Comparison of ENCODE assay signal across 8 cellular contexts in the genomic region with DNA sequence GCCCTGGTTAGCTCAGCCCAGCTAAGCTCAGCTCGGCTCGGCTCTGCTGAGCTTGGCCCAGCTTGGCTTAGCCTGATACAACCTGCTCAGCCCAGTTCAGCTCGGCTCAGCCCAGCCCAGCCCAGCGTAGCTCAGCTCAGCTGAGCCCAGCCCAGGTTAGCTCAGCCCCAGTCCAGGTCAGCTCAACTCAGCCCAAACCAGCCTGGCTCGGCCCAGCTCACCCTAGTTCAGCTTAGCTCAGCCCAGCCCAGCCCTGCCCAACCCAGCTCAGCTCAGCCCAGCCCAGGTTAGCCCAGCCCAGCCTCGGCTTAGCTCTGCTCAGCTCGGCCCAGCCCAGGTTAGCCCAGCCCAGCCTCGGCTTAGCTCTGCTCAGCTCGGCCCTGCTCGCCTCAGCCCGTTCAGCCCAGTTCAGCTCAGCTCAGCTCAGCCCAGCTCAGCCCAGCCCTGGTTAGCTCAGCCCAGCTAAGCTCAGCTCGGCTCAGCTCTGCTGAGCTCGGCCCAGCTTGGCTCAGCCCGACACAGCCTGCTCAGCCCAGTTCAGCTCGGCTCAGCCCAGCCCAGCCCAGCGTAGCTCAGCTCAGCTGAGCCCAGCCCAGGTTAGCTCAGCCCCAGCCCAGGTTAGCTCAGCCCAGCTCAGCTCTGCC.
DNase-seq lines count a peak whose midpoint lies in the region; ATAC-seq, FAIRE-seq and TF ChIP-seq lines count a peak whose summit lies in the region.
"Not testable (repeated sequence)": the region's sequence is repeated elsewhere in the genome, so short reads cannot be mapped to it uniquely, and the experiment has no call there.

No MANE protein-coding gene starts in this region.

- POLR2A ChIA-PET in CD4-positive, alpha-beta T cell (lab: Charles Lee): not testable (repeated sequence)
- POLR2A ChIA-PET in GM12878 (lab: Charles Lee): interaction anchor here (0.9 to 8.5 kb wide), 4 partner anchors 410 to 420 kb away, joined by 3 to 88 read pairs (median 8); no protein-coding TSS in a partner anchor

- H3K36me3 ChIP-seq in GM12878 (ENCODE audit: control insufficient read depth in 2 of 2, insufficient read depth in 2 of 2, low read length in 1 of 2): peaks cover 10 to 53% of the 10 kb centered on the region in 2 experiments
- H3K36me3 ChIP-seq in trophoblast cell (ENCODE audit: control insufficient read depth in 1 of 2, insufficient read depth in 2 of 2, low read length in 2 of 2): not testable (repeated sequence)

- no CpG with 5 or more reads among the region's 16 CpGs for WGBS in GM12878 (ENCODE audit: insufficient coverage, insufficient replicate concordance, low lambda C conversion rate, missing lambda C conversion rate)
- WGBS in trophoblast cell (ENCODE audit: extremely low coverage, insufficient coverage, insufficient read length): no CpG with 5 or more reads among the region's 16 CpGs

- BruUV-seq in GM12878 (replicated peaks; lab: Mats Ljungman, UMichigan): not testable (repeated sequence)

- not testable (repeated sequence) for H3K27me3 ChIP-seq in CD4-positive, alpha-beta T cell (ENCODE audit: control insufficient read depth, insufficient read depth, low read length); GM12878 (replicated peaks in 1 of 2; ENCODE audit: control insufficient read depth in 2 of 2, insufficient read depth in 2 of 2, low read length in 1 of 2); trophoblast cell (ENCODE audit: insufficient read depth, low read length)

- TF ChIP-seq CTCF in CD4-positive, alpha-beta T cell (IDR thresholded peaks at IDR 0.05); GM12878 (IDR thresholded peaks at IDR 0.05 in 2 of 3, conservative IDR thresholded peaks at IDR 0.05 in 1 of 3; ENCODE audit: control insufficient read depth in 2 of 3, extremely low read depth in 1 of 3, insufficient read depth in 1 of 3, low read depth in 3 of 3, low read length in 3 of 3); type B pancreatic cell (conservative IDR thresholded peaks at IDR 0.05): not testable (repeated sequence)

- TF ChIP-seq POLR2A in GM12878 (IDR thresholded peaks at IDR 0.05; ENCODE audit: low read depth, low read length): peak; percentile 11; the same call in 1 of the 2 replicates

- not testable (repeated sequence) for H3K27ac Mint-ChIP-seq in CD4-positive, alpha-beta T cell; type B pancreatic cell
- H3K27ac Mint-ChIP-seq in T-helper 1 cell treated with Interleukin-12 subunit alpha and Interleukin-12 subunit beta and Interleukin-4 antibody, amounts not matched to agents 30 μg/mL and 1 μg/mL, for 36 hours: peak overlapping the region; percentile 75
- H3K27ac Mint-ChIP-seq in activated CD8-positive, alpha-beta memory T cell treated with anti-CD3 and anti-CD28 coated beads, Interleukin-2, amount 10 ng/mL, durations not matched to agents 7 days and 5 days: peak overlapping the region; percentile 95

- H3K4ac ChIP-seq in trophoblast cell (ENCODE audit: low read depth, low read length): not testable (repeated sequence)

- not testable (repeated sequence) for H2BK12ac ChIP-seq in trophoblast cell (ENCODE audit: low read length)

- H2BK120ac ChIP-seq in trophoblast cell (ENCODE audit: insufficient read depth, low read length, poor library complexity): not testable (repeated sequence)

- H3K4me3 Mint-ChIP-seq in CD4-positive, alpha-beta T cell; type B pancreatic cell: not testable (repeated sequence)
- peak overlapping the region; percentile 65 for H3K4me3 Mint-ChIP-seq in T-helper 1 cell treated with Interleukin-12 subunit alpha and Interleukin-12 subunit beta and Interleukin-4 antibody, amounts not matched to agents 30 μg/mL and 1 μg/mL, for 36 hours
- peak overlapping the region; percentile 59 for H3K4me3 Mint-ChIP-seq in activated CD8-positive, alpha-beta memory T cell treated with anti-CD3 and anti-CD28 coated beads, Interleukin-2, amount 10 ng/mL, durations not matched to agents 7 days and 5 days

- not testable (repeated sequence) for H2AK5ac ChIP-seq in trophoblast cell (ENCODE audit: low read length)

- not testable (repeated sequence) for H4K12ac ChIP-seq in trophoblast cell (ENCODE audit: low read depth, low read length)

- H3K4me3 ChIP-seq in GM12878 (peak overlapping the region; percentile 84), iPS-18c (ENCODE audit: insufficient read depth, low read depth, low read length) (peak overlapping the region; percentile 21; the same call in 1 of the 2 replicates), trophoblast cell (ENCODE audit: low read depth, low read length) (peak overlapping the region; percentile 40)

- not testable (repeated sequence) for H3K18ac ChIP-seq in trophoblast cell (ENCODE audit: low read length)

- not testable (repeated sequence) for H4K20me1 ChIP-seq in GM12878 (ENCODE audit: control insufficient read depth, insufficient read depth)

- peak overlapping the region; percentile 100 for H3K9ac ChIP-seq in GM12878 (ENCODE audit: control insufficient read depth, insufficient read depth, low read length)
- not testable (repeated sequence) for H3K9ac ChIP-seq in trophoblast cell (ENCODE audit: low read length)

- TF ChIP-seq EP300 in GM12878 (IDR thresholded peaks at IDR 0.05; ENCODE audit: borderline replicate concordance in 1 of 2, control insufficient read depth in 1 of 2, low read depth in 2 of 2, low read length in 2 of 2): not testable (repeated sequence)

- H3K4me1 ChIP-seq in GM12878 (ENCODE audit: control insufficient read depth, insufficient read depth, low read length); trophoblast cell (ENCODE audit: control insufficient read depth in 1 of 2, insufficient read depth in 2 of 2, low read length in 2 of 2): not testable (repeated sequence)

- RAD21 ChIA-PET in GM12878 (lab: Charles Lee; ENCODE audit: unreplicated experiment): interaction anchor here (0.9 to 9.4 kb wide), 10 partner anchors 29 to 513 kb away, joined by 3 to 119 read pairs (median 6); no protein-coding TSS in a partner anchor

- H3K79me2 ChIP-seq in GM12878 (ENCODE audit: control insufficient read depth, insufficient read depth, low read length): peaks cover 96% of the 10 kb centered on the region
- H3K79me2 ChIP-seq in trophoblast cell (ENCODE audit: control insufficient read depth, insufficient read depth, low read length, poor library complexity): not testable (repeated sequence)

- intact Hi-C loops in CD4-positive, alpha-beta T cell (cut with DNase I, micrococcal nuclease); GM12878 (cut with micrococcal nuclease; ENCODE audit: unreplicated experiment): not testable (repeated sequence)

- H3K4me1 Mint-ChIP-seq in CD4-positive, alpha-beta T cell (ENCODE audit: low read depth): peaks cover 27% of the 10 kb centered on the region
- H3K4me1 Mint-ChIP-seq in T-helper 1 cell treated with Interleukin-12 subunit alpha and Interleukin-12 subunit beta and Interleukin-4 antibody, amounts not matched to agents 30 μg/mL and 1 μg/mL, for 36 hours (ENCODE audit: low read depth): peaks cover 52% of the 10 kb centered on the region
- peaks cover 71% of the 10 kb centered on the region for H3K4me1 Mint-ChIP-seq in activated CD8-positive, alpha-beta memory T cell treated with anti-CD3 and anti-CD28 coated beads, Interleukin-2, amount 10 ng/mL, durations not matched to agents 7 days and 5 days
- not testable (repeated sequence) for H3K4me1 Mint-ChIP-seq in type B pancreatic cell (ENCODE audit: unreplicated experiment)

- not testable (repeated sequence) for H4K8ac ChIP-seq in trophoblast cell (ENCODE audit: low read depth, low read length)

- H3K9me3 ChIP-seq in CD4-positive, alpha-beta T cell (ENCODE audit: control insufficient read depth, low read length); GM12878 (replicated peaks; ENCODE audit: control insufficient read depth, insufficient read depth, low read length): not testable (repeated sequence)
- H3K9me3 ChIP-seq in iPS-18c (ENCODE audit: control insufficient read depth, insufficient read depth, low read length) (peaks cover 71% of the 10 kb centered on the region), trophoblast cell (ENCODE audit: insufficient read depth, low read depth, low read length) (peaks cover 85% of the 10 kb centered on the region)

- FAIRE-seq in HTR-8/SVneo (lab: Jason Lieb, UNC): peak; percentile 46
- FAIRE-seq in GM12878 (lab: Jason Lieb, UNC): not testable (repeated sequence)

- peak; percentile 35 for ATAC-seq in CD4-positive, alpha-beta T cell (ENCODE audit: poor library complexity)
- peak; percentile 2 for ATAC-seq in activated CD8-positive, alpha-beta memory T cell treated with anti-CD3 and anti-CD28 coated beads, Interleukin-2, amount 10 ng/mL, durations not matched to agents 7 days and 5 days
- ATAC-seq in GM12878: peak; percentile 0

- H3K27me3 Mint-ChIP-seq in CD4-positive, alpha-beta T cell: peaks cover 12% of the 10 kb centered on the region
- H3K27me3 Mint-ChIP-seq in T-helper 1 cell treated with Interleukin-12 subunit alpha and Interleukin-12 subunit beta and Interleukin-4 antibody, amounts not matched to agents 30 μg/mL and 1 μg/mL, for 36 hours (ENCODE audit: low read depth); activated CD8-positive, alpha-beta memory T cell treated with anti-CD3 and anti-CD28 coated beads, Interleukin-2, amount 10 ng/mL, durations not matched to agents 7 days and 5 days; type B pancreatic cell: not testable (repeated sequence)

- CTCF ChIA-PET in CD4-positive, alpha-beta T cell (lab: Charles Lee): not testable (repeated sequence)
- CTCF ChIA-PET in activated CD8-positive, alpha-beta memory T cell treated with anti-CD3 and anti-CD28 coated beads, Interleukin-2, amount 10 ng/mL, durations not matched to agents 7 days and 5 days (lab: Charles Lee): interaction anchor here (0.8 kb wide), 2 partner anchors 85 to 146 kb away, joined by 3 read pairs; no protein-coding TSS in a partner anchor
- CTCF ChIA-PET in GM12878 (lab: Yijun Ruan, JAX): interaction anchor here (1.1 to 8.2 kb wide), 8 partner anchors 30 to 832 kb away, joined by 3 to 180 read pairs (median 7); no protein-coding TSS in a partner anchor

- H3K23ac ChIP-seq in trophoblast cell (ENCODE audit: low read length): not testable (repeated sequence)

- not testable (repeated sequence) for H3K36me3 Mint-ChIP-seq in CD4-positive, alpha-beta T cell (ENCODE audit: low read depth); T-helper 1 cell treated with Interleukin-12 subunit alpha and Interleukin-12 subunit beta and Interleukin-4 antibody, amounts not matched to agents 30 μg/mL and 1 μg/mL, for 36 hours (ENCODE audit: low read depth); activated CD8-positive, alpha-beta memory T cell treated with anti-CD3 and anti-CD28 coated beads, Interleukin-2, amount 10 ng/mL, durations not matched to agents 7 days and 5 days; type B pancreatic cell

- H2BK5ac ChIP-seq in trophoblast cell (ENCODE audit: low read depth, low read length, poor library complexity): not testable (repeated sequence)

- DNase-seq in CD4-positive, alpha-beta T cell: peak in 1 of 10 experiments; percentile 32
- DNase-seq in HTR-8/SVneo (ENCODE audit: insufficient read length, low spot score); GM12878 (ENCODE audit: low read depth, low spot score); trophoblast cell: not testable (repeated sequence)
- DNase-seq in activated CD8-positive, alpha-beta memory T cell treated with anti-CD3 and anti-CD28 coated beads, Interleukin-2, amount 10 ng/mL, durations not matched to agents 7 days and 5 days: peak; percentile 54
- peak; percentile 52 for DNase-seq in type B pancreatic cell (ENCODE audit: extremely low spot score, unreplicated experiment)

- TF ChIP-seq RAD21 in GM12878 (IDR thresholded peaks at IDR 0.05; ENCODE audit: insufficient read depth, low read depth, low read length): not testable (repeated sequence)

- in situ Hi-C loops in GM12878 (cut with MboI): loop anchor here (25.0 kb wide), 1 partner anchor 678 kb away; no protein-coding TSS in a partner anchor

- H3K14ac ChIP-seq in trophoblast cell (ENCODE audit: low read length): not testable (repeated sequence)

- H3K9me3 Mint-ChIP-seq in CD4-positive, alpha-beta T cell; T-helper 1 cell treated with Interleukin-12 subunit alpha and Interleukin-12 subunit beta and Interleukin-4 antibody, amounts not matched to agents 30 μg/mL and 1 μg/mL, for 36 hours; activated CD8-positive, alpha-beta memory T cell treated with anti-CD3 and anti-CD28 coated beads, Interleukin-2, amount 10 ng/mL, durations not matched to agents 7 days and 5 days (ENCODE audit: low read depth); type B pancreatic cell: not testable (repeated sequence)

- H3K27ac ChIP-seq in CD4-positive, alpha-beta T cell (ENCODE audit: low read depth, low read length); trophoblast cell (ENCODE audit: low read depth, low read length): not testable (repeated sequence)
- peak overlapping the region; percentile 98 for H3K27ac ChIP-seq in GM12878 (ENCODE audit: control insufficient read depth, insufficient read depth)

- H3K4me2 ChIP-seq in GM12878 (ENCODE audit: control insufficient read depth, insufficient read depth): peak overlapping the region; percentile 86
- not testable (repeated sequence) for H3K4me2 ChIP-seq in trophoblast cell (ENCODE audit: low read length)

- SMC1A ChIA-PET in GM12878 (lab: Charles Lee; ENCODE audit: uncharacterized antibody, unreplicated experiment): interaction anchor here (1.1 to 5.2 kb wide), 7 partner anchors 21 to 420 kb away, joined by 3 to 25 read pairs (median 4); no protein-coding TSS in a partner anchor

- H2AFZ ChIP-seq in GM12878 (ENCODE audit: control insufficient read depth, low read depth, low read length); trophoblast cell (ENCODE audit: insufficient read depth, low read length, poor library complexity): not testable (repeated sequence)

- H3K79me1 ChIP-seq in trophoblast cell (ENCODE audit: low read length): not testable (repeated sequence)

- H4K91ac ChIP-seq in trophoblast cell (ENCODE audit: low read depth, low read length): not testable (repeated sequence)

Comparison
In these comparisons a context has a peak if more than half of its experiments do, and no peak if none do; other contexts are left out.
1. H3K4me3 ChIP-seq: peak in every context shown above with its lines; median percentile 84 in GM12878; 40 in trophoblast cell; 21 in iPS-18c.